ENCODE assay signal across 27 cellular contexts in genomic region chr10:99720387-99720786, GRCh38.
"Had no signal": no experiment of that assay in that cellular context is flagged by ENCODE, and none has a peak within 500 bp of the region (broad histone marks: within the 10 kb centered on the region; RNA-seq: fewer than 3 reads in every experiment).

No MANE protein-coding gene starts in this region.

- DNase-seq: activated CD4-positive, alpha-beta memory T cell treated with anti-CD3 and anti-CD28 coated beads, Interleukin-2, amount 10 ng/mL, durations not matched to agents 7 days and 5 days; activated CD4-positive, alpha-beta T cell treated with anti-CD3 and anti-CD28 coated beads for 4 hours; activated CD4-positive, alpha-beta T cell treated with anti-CD3 and anti-CD28 coated beads, Interleukin-2, amount 10 ng/mL, durations not matched to agents 7 days and 5 days; activated CD4-positive, alpha-beta T cell treated with anti-CD3 and anti-CD28 coated beads, Interleukin-2, amount 50 U/mL, for 4 hours; activated CD4-positive, CD25-positive, alpha-beta regulatory T cell; activated CD4-positive, CD25-positive, alpha-beta regulatory T cell treated with anti-CD3 and anti-CD28 coated beads, Interleukin-2, amount 50 U/mL, for 72 hours; activated CD8-positive, alpha-beta memory T cell treated with anti-CD3 and anti-CD28 coated beads, Interleukin-2, amount 50 U/mL, for 48 hours; activated effector memory CD4-positive, alpha-beta T cell treated with anti-CD3 and anti-CD28 coated beads, Interleukin-2, amount 50 U/mL, for 16 hours; activated naive CD4-positive, alpha-beta T cell treated with anti-CD3 and anti-CD28 coated beads for 36 hours; activated T-cell treated with anti-CD3 and anti-CD28 coated beads for 4 hours; activated T-cell treated with anti-CD3 and anti-CD28 coated beads, Interleukin-2, amount 50 U/mL, for 4 hours; amygdala; aorta; body of pancreas; caudate nucleus; cerebellar nuclear complex; colonic mucosa; effector CD8-positive, alpha-beta T cell; esophagus squamous epithelium; foreskin melanocyte; head of caudate nucleus; T-helper 2 cell had no signal

- H3K4me1 ChIP-seq: body of pancreas, colonic mucosa, gastroesophageal sphincter had no signal

- H3K4me3 ChIP-seq: body of pancreas, colonic mucosa, esophagus squamous epithelium, gastroesophageal sphincter had no signal

- H3K9me3 Mint-ChIP-seq: activated CD4-positive, alpha-beta memory T cell treated with anti-CD3 and anti-CD28 coated beads, Interleukin-2, amount 10 ng/mL, durations not matched to agents 7 days and 5 days; activated CD4-positive, alpha-beta T cell treated with anti-CD3 and anti-CD28 coated beads, Interleukin-2, amount 10 ng/mL, durations not matched to agents 7 days and 5 days; activated naive CD4-positive, alpha-beta T cell treated with anti-CD3 and anti-CD28 coated beads for 36 hours; activated naive CD4-positive, alpha-beta T cell treated with anti-CD3 and anti-CD28 coated beads, Interleukin-2, amount 50 U/mL, for 24 hours; activated T-cell treated with anti-CD3 and anti-CD28 coated beads, Interleukin-2, amount 50 U/mL, for 4 hours; activated T-helper 1 cell treated with anti-CD3 and anti-CD28 coated beads, Interleukin-12 subunit alpha, Interleukin-12 subunit beta, Interleukin-2, Interleukin-4 antibody, amounts not matched to agents 30 ng/mL and 10 ng/mL and 1 ng/mL, durations not matched to agents 14 hours and 24 hours and 36 hours; activated T-helper 2 cell treated with anti-CD3 and anti-CD28 coated beads, Interferon-gamma antibody, Interleukin-2, Interleukin-4, amounts not matched to agents 10 μg/mL and 5 μg/mL and 100 μg/mL, durations not matched to agents 14 hours and 24 hours and 36 hours had no signal

- H3K4me3 Mint-ChIP-seq: activated CD4-positive, alpha-beta memory T cell treated with anti-CD3 and anti-CD28 coated beads, Interleukin-2, amount 10 ng/mL, durations not matched to agents 7 days and 5 days; activated CD4-positive, alpha-beta T cell treated with anti-CD3 and anti-CD28 coated beads, Interleukin-2, amount 10 ng/mL, durations not matched to agents 7 days and 5 days; activated naive CD4-positive, alpha-beta T cell treated with anti-CD3 and anti-CD28 coated beads for 36 hours; activated naive CD4-positive, alpha-beta T cell treated with anti-CD3 and anti-CD28 coated beads, Interleukin-2, amount 50 U/mL, for 24 hours; activated T-cell treated with anti-CD3 and anti-CD28 coated beads, Interleukin-2, amount 50 U/mL, for 4 hours; activated T-helper 1 cell treated with anti-CD3 and anti-CD28 coated beads, Interleukin-12 subunit alpha, Interleukin-12 subunit beta, Interleukin-2, Interleukin-4 antibody, amounts not matched to agents 30 ng/mL and 10 ng/mL and 1 ng/mL, durations not matched to agents 14 hours and 24 hours and 36 hours had no signal

- H3K27me3 Mint-ChIP-seq: activated CD4-positive, alpha-beta memory T cell treated with anti-CD3 and anti-CD28 coated beads, Interleukin-2, amount 10 ng/mL, durations not matched to agents 7 days and 5 days; activated CD4-positive, alpha-beta T cell treated with anti-CD3 and anti-CD28 coated beads, Interleukin-2, amount 10 ng/mL, durations not matched to agents 7 days and 5 days; activated naive CD4-positive, alpha-beta T cell treated with anti-CD3 and anti-CD28 coated beads, Interleukin-2, amount 50 U/mL, for 24 hours had no signal

- ATAC-seq: activated T-cell treated with anti-CD3 and anti-CD28 coated beads, Interleukin-2, amount 50 U/mL, for 4 hours; body of pancreas; gastroesophageal sphincter had no signal

- H3K27ac ChIP-seq: body of pancreas, colonic mucosa, epithelial cell of prostate, esophagus squamous epithelium, gastroesophageal sphincter had no signal

- H3K4me1 Mint-ChIP-seq: activated CD4-positive, alpha-beta memory T cell treated with anti-CD3 and anti-CD28 coated beads, Interleukin-2, amount 10 ng/mL, durations not matched to agents 7 days and 5 days; activated CD4-positive, alpha-beta T cell treated with anti-CD3 and anti-CD28 coated beads, Interleukin-2, amount 10 ng/mL, durations not matched to agents 7 days and 5 days had no signal

- H3K9me3 ChIP-seq: body of pancreas, colonic mucosa, esophagus squamous epithelium, gastroesophageal sphincter had no signal

- H3K27ac Mint-ChIP-seq: activated CD4-positive, alpha-beta memory T cell treated with anti-CD3 and anti-CD28 coated beads, Interleukin-2, amount 10 ng/mL, durations not matched to agents 7 days and 5 days; activated CD4-positive, alpha-beta T cell treated with anti-CD3 and anti-CD28 coated beads, Interleukin-2, amount 10 ng/mL, durations not matched to agents 7 days and 5 days; activated naive CD4-positive, alpha-beta T cell treated with anti-CD3 and anti-CD28 coated beads for 36 hours; activated naive CD4-positive, alpha-beta T cell treated with anti-CD3 and anti-CD28 coated beads, Interleukin-2, amount 50 U/mL, for 24 hours; activated T-helper 1 cell treated with anti-CD3 and anti-CD28 coated beads, Interleukin-12 subunit alpha, Interleukin-12 subunit beta, Interleukin-2, Interleukin-4 antibody, amounts not matched to agents 30 ng/mL and 10 ng/mL and 1 ng/mL, durations not matched to agents 14 hours and 24 hours and 36 hours; activated T-helper 2 cell treated with anti-CD3 and anti-CD28 coated beads, Interferon-gamma antibody, Interleukin-2, Interleukin-4, amounts not matched to agents 10 μg/mL and 5 μg/mL and 100 μg/mL, durations not matched to agents 14 hours and 24 hours and 36 hours had no signal

- H3K27me3 ChIP-seq: body of pancreas, colonic mucosa, esophagus squamous epithelium, gastroesophageal sphincter had no signal
